8 cellular contexts compared by ENCODE assay signal in genomic region chr12:31074333-31074874, GRCh38. TPM values are rescaled to one million over a fixed set of nuclear protein-coding genes. Genes with fewer than 3 reads are reported as not detected.
DNase-seq lines count a peak whose midpoint lies in the region; ATAC-seq and TF ChIP-seq lines count a peak whose summit lies in the region.
"Not testable (repeated sequence)": the region's sequence is repeated elsewhere in the genome, so short reads cannot be mapped to it uniquely, and the experiment has no call there.

No MANE protein-coding gene starts in this region.

- H2AFZ ChIP-seq in GM23248, result peak overlapping the region; percentile 98

- ATAC-seq in HG03521 (IDR thresholded peaks at IDR 0.05; ENCODE audit: unreplicated experiment), result peak; percentile 40
- peak; percentile 61 for ATAC-seq in naive thymus-derived CD4-positive, alpha-beta T cell

- POLR2A ChIA-PET in naive thymus-derived CD4-positive, alpha-beta T cell (lab: Charles Lee), result not testable (repeated sequence)

- not testable (repeated sequence) for H3K79me2 ChIP-seq in GM23248 (ENCODE audit: insufficient read depth)

- H3K4me1 ChIP-seq in GM23248 (ENCODE audit: insufficient read depth); naive thymus-derived CD4-positive, alpha-beta T cell (ENCODE audit: control insufficient read depth in 2 of 2, insufficient read depth in 2 of 2, low read length in 2 of 2): not testable (repeated sequence)
- peaks cover 11% of the 10 kb centered on the region for H3K4me1 ChIP-seq in suprapubic skin

- not testable (repeated sequence) for H3K9me3 ChIP-seq in GM23248 (ENCODE audit: low read depth); naive thymus-derived CD4-positive, alpha-beta T cell (ENCODE audit: control insufficient read depth in 2 of 3, low read length in 3 of 3); suprapubic skin

- H3K9ac ChIP-seq in GM23248, result peak overlapping the region; percentile 73

- TF ChIP-seq CTCF in GM12873 (IDR thresholded peaks at IDR 0.05; ENCODE audit: insufficient read depth, low read depth, low read length, missing control alignments) (peak; percentile 58), fibroblast of the aortic adventitia (IDR thresholded peaks at IDR 0.05; ENCODE audit: insufficient read depth, low read length) (peak; percentile 48), suprapubic skin (IDR thresholded peaks at IDR 0.05) (peak in 1 of 2 donors; percentile 41)

- H3F3A ChIP-seq in GM23248 (ENCODE audit: insufficient read depth), result not testable (repeated sequence)

- not testable (repeated sequence) for H4K20me1 ChIP-seq in GM23248 (ENCODE audit: insufficient read depth)

- H3K4me3 ChIP-seq in GM23248, result peak overlapping the region; percentile 85
- H3K4me3 ChIP-seq in fibroblast of the aortic adventitia (ENCODE audit: low read depth, low read length), result peak overlapping the region; percentile 74
- peak overlapping the region; percentile 87 for H3K4me3 ChIP-seq in naive thymus-derived CD4-positive, alpha-beta T cell (ENCODE audit: low read length)
- H3K4me3 ChIP-seq in suprapubic skin, result peak overlapping the region; percentile 59

- peak overlapping the region; percentile 84 to 99 (median 96) for H3K27ac Mint-ChIP-seq in naive thymus-derived CD4-positive, alpha-beta T cell

- H3K36me3 Mint-ChIP-seq in naive thymus-derived CD4-positive, alpha-beta T cell, result not testable (repeated sequence)

- H3K9me2 ChIP-seq in GM23248 (ENCODE audit: insufficient read depth), result not testable (repeated sequence)

- H3K9me3 Mint-ChIP-seq in naive thymus-derived CD4-positive, alpha-beta T cell, result not testable (repeated sequence)

- not testable (repeated sequence) for TF ChIP-seq EP300 in suprapubic skin (IDR thresholded peaks at IDR 0.05)

- in situ Hi-C loops in GM23248 (cut with MboI), result not testable (repeated sequence)

- H3K27me3 Mint-ChIP-seq in naive thymus-derived CD4-positive, alpha-beta T cell, result not testable (repeated sequence)

- H3K27me3 ChIP-seq in GM23248 (replicated peaks; ENCODE audit: insufficient read depth); naive thymus-derived CD4-positive, alpha-beta T cell (ENCODE audit: control insufficient read depth in 2 of 2, insufficient read depth in 2 of 2, low read length in 2 of 2); suprapubic skin: not testable (repeated sequence)

- DNase-seq in GM23248 (peak; percentile 37), RPMI8226 (peak; percentile 69)
- peak; percentile 44 for DNase-seq in activated naive CD4-positive, alpha-beta T cell treated with anti-CD3 and anti-CD28 coated beads, Interleukin-2, amount 50 U/mL, for 16 hours
- not testable (repeated sequence) for DNase-seq in fibroblast of the aortic adventitia (ENCODE audit: low read depth); suprapubic skin (ENCODE audit: low spot score in 2 of 2)
- DNase-seq in naive thymus-derived CD4-positive, alpha-beta T cell, result peak in 5 of 9 donors; percentile 6 to 35 (median 21)

- H3K4me1 Mint-ChIP-seq in naive thymus-derived CD4-positive, alpha-beta T cell, result peaks cover 9 to 39% (median 27%) of the 10 kb centered on the region in 7 donors

- CTCF ChIA-PET in naive thymus-derived CD4-positive, alpha-beta T cell (lab: Charles Lee), result not testable (repeated sequence)

- TF ChIP-seq POLR2A in suprapubic skin (IDR thresholded peaks at IDR 0.05), result not testable (repeated sequence)

- H3K27ac ChIP-seq in GM23248 (peak overlapping the region; percentile 26; the same call in 1 of the 2 replicates), suprapubic skin (peak overlapping the region; percentile 89)
- peak overlapping the region; percentile 77 for H3K27ac ChIP-seq in naive thymus-derived CD4-positive, alpha-beta T cell (ENCODE audit: low read depth, low read length)

- 9 to 10% methylated on average over 13 to 15 of the region's 16 CpGs for WGBS in GM23248 (ENCODE audit: low coverage in 1 of 2, low lambda C conversion rate in 2 of 2, missing lambda C conversion rate in 2 of 2), 2 experiments
- WGBS in suprapubic skin, result 5% methylated on average over 8 of the region's 16 CpGs

- intact Hi-C loops in naive thymus-derived CD4-positive, alpha-beta T cell (cut with micrococcal nuclease), result loop anchor here (5.0 to 10.0 kb wide), 4 partner anchors 222 to 1970 kb away; partner anchors contain the start of genes SINHCAF (in 1 of the 2) and YARS2 (in 1 of the 2)

- peak overlapping the region; percentile 93 for H3K4me2 ChIP-seq in GM23248 (ENCODE audit: unreplicated experiment)

- peak overlapping the region; percentile 94 to 100 (median 98) for H3K4me3 Mint-ChIP-seq in naive thymus-derived CD4-positive, alpha-beta T cell

- H3K36me3 ChIP-seq in GM23248 (ENCODE audit: low read depth); naive thymus-derived CD4-positive, alpha-beta T cell (ENCODE audit: control insufficient read depth in 2 of 3, insufficient read depth in 3 of 3, low read length in 3 of 3); suprapubic skin: not testable (repeated sequence)

RNA-seq across cellular contexts. Expression of gene DDX11, which starts 0.7 kb away (rescaled TPM):
- total RNA-seq in GM23248 (2014; rRNA removed; shearing (Covaris generic)), result 6.1 and 15.9 TPM in 2 replicates
- 5.0 and 5.6 TPM in 2 replicates for polyA plus RNA-seq in GM23248 (2016; fragmentation: Nextera tagmentation; extraction: Ambion mirVana)
- total RNA-seq in fibroblast of the aortic adventitia (ENCODE audit: low replicate concordance), result 15.2 and 17.0 TPM in 2 replicates
- total RNA-seq in naive thymus-derived CD4-positive, alpha-beta T cell, result 100 to 1,000 TPM in 1 of 5 experiments, 10 to 100 TPM in 4; 40.3 to 123 (median 58.7) TPM
- polyA plus RNA-seq in naive thymus-derived CD4-positive, alpha-beta T cell, result 10 to 100 TPM in 1 of 2 donors, 1 to 10 TPM in 1; 1.5 to 25.4 TPM
- total RNA-seq in suprapubic skin, result 10 to 100 TPM; 13.0 to 81.6 (median 46.0) TPM

Comparison
In these comparisons a context has a peak if more than half of its experiments do, and no peak if none do; other contexts are left out.
1. H3K27ac ChIP-seq: peak in every context shown above with its lines; median percentile 89 in suprapubic skin; 77 in naive thymus-derived CD4-positive, alpha-beta T cell; 26 in GM23248.